Comparison of ENCODE assay signal across 14 cellular contexts in genomic region chr15:77871838-77872371, GRCh38.
DNase-seq lines count a peak whose midpoint lies in the region; ATAC-seq, FAIRE-seq and TF ChIP-seq lines count a peak whose summit lies in the region.
"Had no signal": no experiment of that assay in that cellular context is flagged by ENCODE, and none has a peak within 500 bp of the region (broad histone marks: within the 10 kb centered on the region; RNA-seq: fewer than 3 reads in every experiment).

No MANE protein-coding gene starts in this region.

- no peaks in the 10 kb centered on the region for H3K9me3 Mint-ChIP-seq in mesothelial cell of epicardium
- H3K9me3 Mint-ChIP-seq: activated naive CD4-positive, alpha-beta T cell treated with anti-CD3 and anti-CD28 coated beads, Interleukin-2, amount 50 U/mL, for 24 hours; CD4-positive, alpha-beta memory T cell had no signal

- no peaks in the 10 kb centered on the region for H3K36me3 ChIP-seq in DND-41 (ENCODE audit: insufficient read depth, low read length)
- no peaks in the 10 kb centered on the region for H3K36me3 ChIP-seq in HCT116 (ENCODE audit: control insufficient read depth in 1 of 2, insufficient read depth in 2 of 2, low read length in 2 of 2)
- no peaks in the 10 kb centered on the region for H3K36me3 ChIP-seq in GM12878 (ENCODE audit: control insufficient read depth in 2 of 2, insufficient read depth in 2 of 2, low read length in 1 of 2)
- no peaks in the 10 kb centered on the region for H3K36me3 ChIP-seq in small intestine (ENCODE audit: control insufficient read depth in 2 of 2, insufficient read depth in 2 of 2, low read length in 2 of 2)
- H3K36me3 ChIP-seq: right lobe of liver had no signal

- no peak for FAIRE-seq in GM12878 (lab: Jason Lieb, UNC)
- no peak for FAIRE-seq in small intestine (lab: Jason Lieb, UNC)

- no peak overlapping the region for H3K4me2 ChIP-seq in DND-41 (ENCODE audit: insufficient read depth, low read length)
- no peak overlapping the region for H3K4me2 ChIP-seq in HCT116 (ENCODE audit: low read length)
- no peak overlapping the region for H3K4me2 ChIP-seq in GM12878 (ENCODE audit: control insufficient read depth, insufficient read depth)

- no peaks in the 10 kb centered on the region for H3K4me1 ChIP-seq in DND-41 (ENCODE audit: insufficient read depth, low read length)
- peaks cover 0 to 7% of the 10 kb centered on the region in 2 experiments; a peak in 1 of 4 replicates for H3K4me1 ChIP-seq in HCT116 (ENCODE audit: control insufficient read depth in 1 of 2, insufficient read depth in 2 of 2, low read length in 2 of 2)
- no peaks in the 10 kb centered on the region for H3K4me1 ChIP-seq in GM12878 (ENCODE audit: control insufficient read depth, insufficient read depth, low read length)
- no peaks in the 10 kb centered on the region for H3K4me1 ChIP-seq in small intestine (ENCODE audit: control insufficient read depth in 2 of 2, insufficient read depth in 1 of 2, low read depth in 1 of 2, low read length in 1 of 2)
- no peaks in the 10 kb centered on the region for H3K4me1 ChIP-seq in foreskin keratinocyte
- H3K4me1 ChIP-seq: right lobe of liver had no signal

- DNase-seq in DND-41 (no peak), HCT116 (ENCODE audit: low read depth, low spot score) (no peak), GM12878 (ENCODE audit: low read depth, low spot score) (no peak), mesothelial cell of epicardium (ENCODE audit: low spot score in 2 of 2, unreplicated experiment in 2 of 2) (no peak), small intestine (no peak), NCI-H1417 treated with DMSO at 0.1 percent for 48 hours (lab: John Stamatoyannopoulos, UW) (no peak), foreskin keratinocyte (no peak), T1000 (lab: John Stamatoyannopoulos, UW) (no peak)
- DNase-seq: CD4-positive, alpha-beta memory T cell; GDM1; T-helper 2 cell had no signal

- TF ChIP-seq EP300 in GM12878 (IDR thresholded peaks at IDR 0.05; ENCODE audit: borderline replicate concordance in 1 of 2, control insufficient read depth in 1 of 2, low read depth in 2 of 2, low read length in 2 of 2) = no peak

- TF ChIP-seq POLR2A in HCT116 (IDR thresholded peaks at IDR 0.05; ENCODE audit: borderline replicate concordance, extremely low read depth, insufficient read depth, insufficient read length) (no peak), GM12878 (IDR thresholded peaks at IDR 0.05; ENCODE audit: low read depth, low read length) (no peak)

- TF ChIP-seq RAD21 in HCT116 (IDR thresholded peaks at IDR 0.05; ENCODE audit: low read depth) (no peak), GM12878 (IDR thresholded peaks at IDR 0.05; ENCODE audit: insufficient read depth, low read depth, low read length) (no peak)

- SMC1A ChIA-PET in GM12878 (lab: Charles Lee; ENCODE audit: uncharacterized antibody, unreplicated experiment) = interaction anchor here (1.0 kb wide), 1 partner anchor 28 kb away, joined by 3 read pairs; no protein-coding TSS in a partner anchor

- H4K20me1 ChIP-seq in DND-41 (ENCODE audit: insufficient read depth, low read length) (no peaks in the 10 kb centered on the region), HCT116 (ENCODE audit: insufficient read depth) (no peaks in the 10 kb centered on the region), GM12878 (ENCODE audit: control insufficient read depth, insufficient read depth) (no peaks in the 10 kb centered on the region)

- RAD21 ChIA-PET in HCT116 (lab: Charles Lee; ENCODE audit: low non-redundant PET in 1 of 2, low total read pairs in 2 of 2, uncharacterized antibody in 2 of 2, unreplicated experiment in 2 of 2) = no interaction called here
- RAD21 ChIA-PET in GM12878 (lab: Charles Lee; ENCODE audit: unreplicated experiment) = no interaction called here

- H3K9ac ChIP-seq in DND-41 (ENCODE audit: low read depth, low read length) (no peak overlapping the region), HCT116 (ENCODE audit: low read length) (no peak overlapping the region), GM12878 (ENCODE audit: control insufficient read depth, insufficient read depth, low read length) (no peak overlapping the region)

- WGBS in GM12878 (ENCODE audit: insufficient coverage, insufficient replicate concordance, low lambda C conversion rate, missing lambda C conversion rate) = 23% methylated on average over 11 of the region's 11 CpGs
- 62 to 75% (median 69%) methylated on average over 11 of the region's 11 CpGs for WGBS in small intestine, 3 donors

- H3K4me3 Mint-ChIP-seq in mesothelial cell of epicardium = no peak overlapping the region
- H3K4me3 Mint-ChIP-seq: activated naive CD4-positive, alpha-beta T cell treated with anti-CD3 and anti-CD28 coated beads, Interleukin-2, amount 50 U/mL, for 24 hours; CD4-positive, alpha-beta memory T cell had no signal

- H3K27ac Mint-ChIP-seq in mesothelial cell of epicardium = no peak overlapping the region
- H3K27ac Mint-ChIP-seq: activated naive CD4-positive, alpha-beta T cell treated with anti-CD3 and anti-CD28 coated beads, Interleukin-2, amount 50 U/mL, for 24 hours; CD4-positive, alpha-beta memory T cell had no signal

- no peak overlapping the region for H2AFZ ChIP-seq in DND-41 (ENCODE audit: low read depth, low read length)
- H2AFZ ChIP-seq in HCT116 (ENCODE audit: low read depth, low read length, poor library complexity, severe bottlenecking) = no peak overlapping the region
- no peak overlapping the region for H2AFZ ChIP-seq in GM12878 (ENCODE audit: control insufficient read depth, low read depth, low read length)

- H3K9me3 ChIP-seq in DND-41 (ENCODE audit: insufficient read depth, low read length, severe bottlenecking) (no peaks in the 10 kb centered on the region), HCT116 (ENCODE audit: control insufficient read depth in 1 of 2, insufficient read depth in 1 of 2, low read depth in 1 of 2, low read length in 2 of 2) (no peaks in the 10 kb centered on the region), GM12878 (replicated peaks; ENCODE audit: control insufficient read depth, insufficient read depth, low read length) (no peaks in the 10 kb centered on the region), small intestine (ENCODE audit: control insufficient read depth, low read depth) (no peaks in the 10 kb centered on the region)
- H3K9me3 ChIP-seq: right lobe of liver had no signal

- H3K9me2 ChIP-seq in HCT116 (ENCODE audit: insufficient read depth) = no peaks in the 10 kb centered on the region

- TF ChIP-seq CTCF in DND-41 (IDR thresholded peaks at IDR 0.05; ENCODE audit: borderline replicate concordance, extremely low read depth, low read length, poor library complexity, severe bottlenecking) = peak; percentile 30
- TF ChIP-seq CTCF in HCT116 (IDR thresholded peaks at IDR 0.05 in 2 of 3, conservative IDR thresholded peaks at IDR 0.05 in 1 of 3; ENCODE audit: borderline replicate concordance in 1 of 3, insufficient read depth in 1 of 3, low read depth in 2 of 3, low read length in 2 of 3) = peak; percentile 6 to 55 (median 51); a peak in 4 of 6 replicates
- peak in 2 of 3 experiments; percentile 6 to 25; a peak in 1 of 6 replicates for TF ChIP-seq CTCF in GM12878 (IDR thresholded peaks at IDR 0.05 in 2 of 3, conservative IDR thresholded peaks at IDR 0.05 in 1 of 3; ENCODE audit: control insufficient read depth in 2 of 3, extremely low read depth in 1 of 3, insufficient read depth in 1 of 3, low read depth in 3 of 3, low read length in 3 of 3)
- TF ChIP-seq CTCF in mesothelial cell of epicardium (IDR thresholded peaks at IDR 0.05; ENCODE audit: unreplicated experiment) = peak; percentile 17
- no peak for TF ChIP-seq CTCF in foreskin keratinocyte (conservative IDR thresholded peaks at IDR 0.05)

- ATAC-seq in DND-41 (ENCODE audit: insufficient read depth, low read depth) (no peak), HCT116 (no peak), GM12878 (no peak), foreskin keratinocyte (no peak)
- ATAC-seq: right lobe of liver had no signal

- CTCF ChIA-PET in HCT116 (lab: Charles Lee) (no interaction called here), GM12878 (lab: Yijun Ruan, JAX) (no interaction called here)

- H3K27me3 Mint-ChIP-seq in mesothelial cell of epicardium (ENCODE audit: low read depth) = no peaks in the 10 kb centered on the region

- H3K4me3 ChIP-seq in DND-41 (ENCODE audit: low read depth in 1 of 2, low read length in 2 of 2) (no peak overlapping the region), HCT116 (replicated peaks in 1 of 2; ENCODE audit: low read depth in 1 of 2, low read length in 2 of 2) (no peak overlapping the region), GM12878 (no peak overlapping the region), small intestine (ENCODE audit: low read depth in 1 of 2, low read length in 2 of 2) (no peak overlapping the region)
- H3K4me3 ChIP-seq: coronary artery, right lobe of liver had no signal

- no peaks in the 10 kb centered on the region for H3K36me3 Mint-ChIP-seq in mesothelial cell of epicardium
- H3K36me3 Mint-ChIP-seq: activated naive CD4-positive, alpha-beta T cell treated with anti-CD3 and anti-CD28 coated beads, Interleukin-2, amount 50 U/mL, for 24 hours; CD4-positive, alpha-beta memory T cell had no signal

- POLR2A ChIA-PET in HCT116 (lab: Charles Lee) = no interaction called here
- POLR2A ChIA-PET in GM12878 (lab: Charles Lee) = no interaction called here

- H3K27me3 ChIP-seq in DND-41 (ENCODE audit: insufficient read depth, low read length, poor library complexity) (no peaks in the 10 kb centered on the region), HCT116 (ENCODE audit: insufficient read depth, low read length) (no peaks in the 10 kb centered on the region), GM12878 (replicated peaks in 1 of 2; ENCODE audit: control insufficient read depth in 2 of 2, insufficient read depth in 2 of 2, low read length in 1 of 2) (no peaks in the 10 kb centered on the region; a peak in 1 of 4 replicates), small intestine (ENCODE audit: control insufficient read depth in 2 of 2, insufficient read depth in 2 of 2, low read length in 2 of 2) (no peaks in the 10 kb centered on the region), foreskin keratinocyte (peaks cover 3% of the 10 kb centered on the region)
- H3K27me3 ChIP-seq: right lobe of liver had no signal

- BruUV-seq in HCT116 (replicated peaks; lab: Mats Ljungman, UMichigan) (no TSS peak), GM12878 (replicated peaks; lab: Mats Ljungman, UMichigan) (no TSS peak)

- in situ Hi-C loops in GM12878 (cut with MboI) = no loop called here

- no peak overlapping the region for H3K27ac ChIP-seq in DND-41 (ENCODE audit: low read length)
- no peak overlapping the region for H3K27ac ChIP-seq in HCT116 (ENCODE audit: low read depth, low read length)
- no peak overlapping the region for H3K27ac ChIP-seq in GM12878 (ENCODE audit: control insufficient read depth, insufficient read depth)
- no peak overlapping the region for H3K27ac ChIP-seq in small intestine (ENCODE audit: low read depth in 1 of 2, low read length in 1 of 2)
- H3K27ac ChIP-seq in foreskin keratinocyte = no peak overlapping the region
- H3K27ac ChIP-seq: coronary artery, right lobe of liver had no signal

- intact Hi-C loops in HCT116 (cut with micrococcal nuclease) (loop anchor here (5.0 kb wide), 1 partner anchor 215 kb away; no protein-coding TSS in a partner anchor), GM12878 (cut with micrococcal nuclease; ENCODE audit: unreplicated experiment) (no loop called here)

- peaks cover 10% of the 10 kb centered on the region for H3K4me1 Mint-ChIP-seq in mesothelial cell of epicardium
- H3K4me1 Mint-ChIP-seq: activated naive CD4-positive, alpha-beta T cell treated with anti-CD3 and anti-CD28 coated beads, Interleukin-2, amount 50 U/mL, for 24 hours had no signal

- H3K79me2 ChIP-seq in DND-41 (ENCODE audit: insufficient read depth, low read length) (no peaks in the 10 kb centered on the region), HCT116 (ENCODE audit: insufficient read depth, low read length) (no peaks in the 10 kb centered on the region), GM12878 (ENCODE audit: control insufficient read depth, insufficient read depth, low read length) (no peaks in the 10 kb centered on the region)
